In the genomic region with DNA sequence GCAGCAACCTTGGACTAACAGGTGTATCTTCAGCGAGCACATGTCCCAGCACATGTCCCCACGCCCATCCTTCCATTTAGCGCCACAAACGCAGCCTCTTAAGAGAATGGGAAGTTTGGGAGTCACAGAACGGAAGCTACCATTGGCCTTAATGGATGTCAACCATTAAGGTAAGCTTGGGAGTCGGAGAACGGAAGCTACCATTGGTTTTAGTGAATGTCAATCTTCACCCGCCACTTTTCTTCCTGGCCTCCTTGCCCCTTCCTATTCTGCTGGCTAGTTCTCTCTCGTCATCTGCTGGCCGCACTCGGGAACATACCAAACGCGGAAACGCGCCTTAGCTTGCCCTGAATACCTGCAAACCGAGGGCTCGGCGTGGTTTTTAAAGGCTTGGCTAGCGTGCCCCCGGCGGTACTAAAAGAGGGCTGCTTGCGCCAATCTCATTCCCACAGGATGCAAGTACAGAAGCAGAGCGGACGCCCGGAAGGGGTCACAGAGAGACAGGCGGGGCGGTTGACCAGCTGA, we compare ENCODE assay signal across 12 cellular contexts. TPM values are rescaled to one million over a fixed set of nuclear protein-coding genes. Genes with fewer than 3 reads are reported as not detected.
DNase-seq lines count a peak whose midpoint lies in the region; ATAC-seq and TF ChIP-seq lines count a peak whose summit lies in the region.
"Had no signal": no experiment of that assay in that cellular context is flagged by ENCODE, and none has a peak within 500 bp of the region (broad histone marks: within the 10 kb centered on the region; RNA-seq: fewer than 3 reads in every experiment).

No MANE protein-coding gene starts in this region.

- H3K36me3 ChIP-seq in subcutaneous abdominal adipose tissue (ENCODE audit: control insufficient read depth in 5 of 5, insufficient read depth in 5 of 5, low read length in 5 of 5) = no peaks in the 10 kb centered on the region
- H3K36me3 ChIP-seq: thoracic aorta had no signal

- H3K27ac Mint-ChIP-seq in chondrocyte (ENCODE audit: unreplicated experiment) = no peak overlapping the region
- no peak overlapping the region for H3K27ac Mint-ChIP-seq in activated CD4-positive, alpha-beta memory T cell treated with anti-CD3 and anti-CD28 coated beads for 36 hours
- H3K27ac Mint-ChIP-seq: activated T-cell treated with anti-CD3 and anti-CD28 coated beads, Interleukin-2, amount 50 U/mL, for 72 hours had no signal

- peak; percentile 5 for DNase-seq in Jurkat, Clone E6-1 (ENCODE audit: low read depth, low spot score)
- DNase-seq in chondrocyte (ENCODE audit: low spot score) (no peak), kidney glomerular epithelial cell (lab: John Stamatoyannopoulos, UW) (peak; percentile 55)
- no peak for DNase-seq in activated CD4-positive, alpha-beta memory T cell treated with anti-CD3 and anti-CD28 coated beads for 36 hours
- DNase-seq: activated T-cell treated with anti-CD3 and anti-CD28 coated beads, Interleukin-2, amount 50 U/mL, for 72 hours; NCI-H1694 treated with DMSO at 0.1 percent for 48 hours; stimulated activated CD4-positive, alpha-beta T cell treated with anti-CD3 and anti-CD28 coated beads, Interleukin-12 subunit alpha, Interleukin-12 subunit beta, amount 100 ng/mL, for 4 hours; SW 1271 had no signal

- POLR2A ChIA-PET in activated CD4-positive, alpha-beta memory T cell treated with anti-CD3 and anti-CD28 coated beads for 36 hours (lab: Charles Lee) = no interaction called here

- H3K4me3 Mint-ChIP-seq in chondrocyte (ENCODE audit: unreplicated experiment) = peak overlapping the region; percentile 47
- no peak overlapping the region for H3K4me3 Mint-ChIP-seq in activated CD4-positive, alpha-beta memory T cell treated with anti-CD3 and anti-CD28 coated beads for 36 hours
- H3K4me3 Mint-ChIP-seq: activated T-cell treated with anti-CD3 and anti-CD28 coated beads, Interleukin-2, amount 50 U/mL, for 72 hours had no signal

- H3K27me3 Mint-ChIP-seq in chondrocyte (ENCODE audit: low read depth) = peaks cover 28% of the 10 kb centered on the region
- H3K27me3 Mint-ChIP-seq in activated CD4-positive, alpha-beta memory T cell treated with anti-CD3 and anti-CD28 coated beads for 36 hours = peaks cover 5% of the 10 kb centered on the region

- intact Hi-C loops in activated CD4-positive, alpha-beta memory T cell treated with anti-CD3 and anti-CD28 coated beads for 36 hours (cut with micrococcal nuclease) = no loop called here

- H3K4me1 Mint-ChIP-seq in chondrocyte (ENCODE audit: low read depth) = no peaks in the 10 kb centered on the region
- H3K4me1 Mint-ChIP-seq in activated CD4-positive, alpha-beta memory T cell treated with anti-CD3 and anti-CD28 coated beads for 36 hours (ENCODE audit: low read depth) = no peaks in the 10 kb centered on the region

- no peak overlapping the region for H3K27ac ChIP-seq in subcutaneous abdominal adipose tissue (ENCODE audit: low read depth, low read length)
- H3K27ac ChIP-seq: thoracic aorta had no signal

- H3K36me3 Mint-ChIP-seq in chondrocyte (ENCODE audit: low read depth) = no peaks in the 10 kb centered on the region
- H3K36me3 Mint-ChIP-seq in activated CD4-positive, alpha-beta memory T cell treated with anti-CD3 and anti-CD28 coated beads for 36 hours = no peaks in the 10 kb centered on the region

- H3K9me3 ChIP-seq in subcutaneous abdominal adipose tissue (ENCODE audit: control insufficient read depth in 5 of 5, low read length in 5 of 5) = no peaks in the 10 kb centered on the region
- H3K9me3 ChIP-seq: thoracic aorta had no signal

- no peaks in the 10 kb centered on the region for H3K9me3 Mint-ChIP-seq in chondrocyte (ENCODE audit: low read depth)
- no peaks in the 10 kb centered on the region for H3K9me3 Mint-ChIP-seq in activated CD4-positive, alpha-beta memory T cell treated with anti-CD3 and anti-CD28 coated beads for 36 hours
- H3K9me3 Mint-ChIP-seq: activated T-cell treated with anti-CD3 and anti-CD28 coated beads, Interleukin-2, amount 50 U/mL, for 72 hours had no signal

- TF ChIP-seq CTCF in chondrocyte (IDR thresholded peaks at IDR 0.05) = no peak

- ATAC-seq in HG02938 (IDR thresholded peaks at IDR 0.05; ENCODE audit: unreplicated experiment) = no peak
- ATAC-seq in activated CD4-positive, CD25-positive, alpha-beta regulatory T cell treated with anti-CD3 and anti-CD28 coated beads, Interleukin-2, amount 50 U/mL, for 24 hours = no peak
- ATAC-seq: activated T-cell treated with anti-CD3 and anti-CD28 coated beads, Interleukin-2, amount 50 U/mL, for 72 hours had no signal

- peaks cover 0 to 11% (median 5%) of the 10 kb centered on the region in 5 donors for H3K4me1 ChIP-seq in subcutaneous abdominal adipose tissue (ENCODE audit: control insufficient read depth in 5 of 5, insufficient read depth in 5 of 5, low read length in 5 of 5)

- no peak overlapping the region for H3K4me3 ChIP-seq in Jurkat, Clone E6-1 (ENCODE audit: low read length)
- H3K4me3 ChIP-seq in subcutaneous abdominal adipose tissue (ENCODE audit: low read depth in 1 of 5, low read length in 5 of 5) = peak overlapping the region; percentile 3 to 58 (median 36)
- H3K4me3 ChIP-seq: thoracic aorta had no signal

- H3K27me3 ChIP-seq in subcutaneous abdominal adipose tissue (ENCODE audit: control insufficient read depth in 5 of 5, insufficient read depth in 4 of 5, low read length in 5 of 5) = peaks cover 6 to 21% (median 14%) of the 10 kb centered on the region in 5 donors

- CTCF ChIA-PET in activated CD4-positive, alpha-beta memory T cell treated with anti-CD3 and anti-CD28 coated beads for 36 hours (lab: Charles Lee) = no interaction called here

- no peak overlapping the region for H3K9ac ChIP-seq in subcutaneous abdominal adipose tissue (ENCODE audit: low read length in 5 of 5)

RNA-seq across cellular contexts. Expression of gene GLYATL1, which starts 24.3 kb away (rescaled TPM):
- polyA plus RNA-seq in Jurkat, Clone E6-1 (2012; ENCODE audit: insufficient read depth, insufficient read length) = not detected
- total RNA-seq in chondrocyte = 0.28 TPM in 1 of 3 replicates, not detected in the others
- total RNA-seq in activated CD4-positive, alpha-beta memory T cell treated with anti-CD3 and anti-CD28 coated beads for 36 hours = not detected
- total RNA-seq: thoracic aorta had no signal

Comparison
In these comparisons a context has a peak if more than half of its experiments do, and no peak if none do; other contexts are left out.
1. DNase-seq: peak in Jurkat, Clone E6-1 (single experiment) and kidney glomerular epithelial cell (single experiment); none in chondrocyte (single experiment) and activated CD4-positive, alpha-beta memory T cell treated with anti-CD3 and anti-CD28 coated beads for 36 hours (single experiment).